Comparison of ENCODE assay signal across 21 cellular contexts in genomic region chr2:176907341-176907740, GRCh38.
"Had no signal": no experiment of that assay in that cellular context is flagged by ENCODE, and none has a peak within 500 bp of the region (broad histone marks: within the 10 kb centered on the region; RNA-seq: fewer than 3 reads in every experiment).

No MANE protein-coding gene starts in this region.

- H3K4me1 ChIP-seq: Peyer's patch, SJCRH30 had no signal

- H3K27me3 ChIP-seq: Peyer's patch, SJCRH30 had no signal

- H3K36me3 ChIP-seq: Peyer's patch, SJCRH30 had no signal

- H3K9me3 ChIP-seq: Peyer's patch, SJCRH30 had no signal

- H3K27ac ChIP-seq: PC-9, Peyer's patch, SJCRH30 had no signal

- ATAC-seq: Right ventricle myocardium inferior, SK-N-SH treated with all-trans-retinoic acid at 6 μM for 48 hours had no signal

- DNase-seq: KBM-7; NCI-H1092; NCI-H1105 treated with DMSO at 0.1 percent for 48 hours; NCI-H1417 treated with DMSO at 0.1 percent for 48 hours; NCI-H146; NCI-H1694 treated with DMSO at 0.1 percent for 48 hours; NCI-H1930; NCI-H2081; NCI-H2107; NCI-H524; NCI-H526 treated with DMSO at 0.1 percent for 48 hours; NCI-H774; NK-92 treated with Interleukin-12 subunit alpha and Interleukin-12 subunit beta, amount 100 ng/mL, for 24 hours; OCI-M1; PC-9; Peyer's patch; SHP77 treated with DMSO at 0.1 percent for 48 hours; SJCRH30; T-helper 1 cell had no signal

- H3K4me3 ChIP-seq: PC-9, Peyer's patch, SJCRH30 had no signal

- H3K4me2 ChIP-seq: PC-9 had no signal

- H2AFZ ChIP-seq: PC-9 had no signal
